ENCODE assay signal across 7 cellular contexts in the genomic region with DNA sequence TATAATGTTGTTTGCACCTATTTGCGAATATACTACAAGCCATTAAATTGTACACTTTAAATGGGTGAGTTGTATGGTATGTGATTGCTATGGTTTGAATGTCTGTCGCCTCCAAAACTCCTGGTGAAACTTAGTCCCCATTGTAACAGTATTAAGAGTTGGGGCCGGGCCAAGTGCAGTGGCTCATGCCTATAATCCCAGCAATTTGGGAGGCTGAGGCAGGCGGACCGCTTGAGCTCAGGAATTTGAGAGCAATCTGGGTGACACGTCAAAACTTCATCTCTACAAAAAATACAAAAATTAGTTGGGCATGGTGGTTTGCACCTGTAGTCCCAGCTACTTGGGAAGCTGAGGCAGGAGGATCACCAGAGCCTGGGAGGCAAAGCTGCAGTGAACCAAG.
"Had no signal": no experiment of that assay in that cellular context is flagged by ENCODE, and none has a peak within 500 bp of the region (broad histone marks: within the 10 kb centered on the region; RNA-seq: fewer than 3 reads in every experiment).

No MANE protein-coding gene starts in this region.

- DNase-seq: GDM1, GF-D8 had no signal

- FAIRE-seq: G401.6, GM12878, GM12891, GM12892, GM18507 had no signal
